ENCODE assay signal across 8 cellular contexts in genomic region chr2:175004730-175004979, GRCh38. TPM values are rescaled to one million over a fixed set of nuclear protein-coding genes. Genes with fewer than 3 reads are reported as not detected.
A peak's percentile ranks its signal among the peaks of the same experiment; 100 is the strongest.
DNase-seq lines count a peak whose midpoint lies in the region; ATAC-seq, FAIRE-seq and TF ChIP-seq lines count a peak whose summit lies in the region.

No MANE protein-coding gene starts in this region.

- peaks cover 70% of the 10 kb centered on the region for H3K27me3 Mint-ChIP-seq in activated naive CD4-positive, alpha-beta T cell treated with anti-CD3 and anti-CD28 coated beads, Interleukin-2, amount 10 ng/mL, durations not matched to agents 7 days and 5 days

- no peaks in the 10 kb centered on the region for H3K9me3 Mint-ChIP-seq in activated naive CD4-positive, alpha-beta T cell treated with anti-CD3 and anti-CD28 coated beads, Interleukin-2, amount 10 ng/mL, durations not matched to agents 7 days and 5 days

- H3K4me3 ChIP-seq in K562: peak overlapping the region; percentile 36
- H3K4me3 ChIP-seq in HepG2 (replicated peaks in 1 of 3; ENCODE audit: insufficient read depth in 1 of 3, low read depth in 2 of 3, low read length in 3 of 3): peak overlapping the region; percentile 68 to 77 (median 72); a peak in 5 of 6 replicates
- H3K4me3 ChIP-seq in tibial nerve: peak overlapping the region; percentile 69 to 87 (median 76)

- H3K4me1 Mint-ChIP-seq in activated naive CD4-positive, alpha-beta T cell treated with anti-CD3 and anti-CD28 coated beads, Interleukin-2, amount 10 ng/mL, durations not matched to agents 7 days and 5 days: peaks cover 13% of the 10 kb centered on the region

- TF ChIP-seq RAD21 in K562 (CRISPR knock-in tag; conservative IDR thresholded peaks at IDR 0.05 in 1 of 2, IDR thresholded peaks at IDR 0.05 in 1 of 2): no peak
- no peak for TF ChIP-seq RAD21 in HepG2 (CRISPR knock-in tag; IDR thresholded peaks at IDR 0.05)

- no peak for TF ChIP-seq CTCF in K562 (IDR thresholded peaks at IDR 0.05 in 2 of 3, conservative IDR thresholded peaks at IDR 0.05 in 1 of 3; ENCODE audit: insufficient read depth in 2 of 3, low read depth in 1 of 3, low read length in 3 of 3)
- TF ChIP-seq CTCF in HepG2 (CRISPR knock-in tag; IDR thresholded peaks at IDR 0.05): no peak
- TF ChIP-seq CTCF in tibial nerve (IDR thresholded peaks at IDR 0.05): no peak

- intact Hi-C loops in K562 (cut with micrococcal nuclease) (no loop called here), HepG2 (cut with micrococcal nuclease; ENCODE audit: unreplicated experiment) (no loop called here)

- no peak overlapping the region for H2AFZ ChIP-seq in K562 (ENCODE audit: low read depth, low read length)
- H2AFZ ChIP-seq in HepG2 (ENCODE audit: low read length): no peak overlapping the region

- BruUV-seq in K562 (replicated peaks; lab: Mats Ljungman, UMichigan): no TSS peak
- no TSS peak for BruUV-seq in HepG2 (replicated peaks; lab: Mats Ljungman, UMichigan)

- ATAC-seq in K562 (peak; percentile 59), HepG2 (peak; percentile 74)

- H3K9ac ChIP-seq in K562 (ENCODE audit: insufficient read depth in 1 of 2, low read depth in 2 of 2, low read length in 2 of 2): peak overlapping the region in 1 of 2 experiments; percentile 70; a peak in 1 of 4 replicates
- H3K9ac ChIP-seq in HepG2 (ENCODE audit: insufficient read depth, low read depth, low read length): peak overlapping the region; percentile 33; the same call in 1 of the 2 replicates

- CTCF ChIA-PET in activated naive CD4-positive, alpha-beta T cell treated with anti-CD3 and anti-CD28 coated beads, Interleukin-2, amount 10 ng/mL, durations not matched to agents 7 days and 5 days (lab: Charles Lee): interaction anchor here (1.1 to 1.6 kb wide), 3 partner anchors 13 to 306 kb away, joined by 3 to 6 read pairs (median 4); no protein-coding TSS in a partner anchor
- CTCF ChIA-PET in K562 (lab: Yijun Ruan, JAX; ENCODE audit: low intra/inter-chr PET ratio) (no interaction called here), HepG2 (lab: Yijun Ruan, JAX; ENCODE audit: low intra/inter-chr PET ratio, low total read pairs) (no interaction called here)

- no peak overlapping the region for H3K27ac Mint-ChIP-seq in activated naive CD4-positive, alpha-beta T cell treated with anti-CD3 and anti-CD28 coated beads, Interleukin-2, amount 10 ng/mL, durations not matched to agents 7 days and 5 days

- H3K79me2 ChIP-seq in K562 (ENCODE audit: control insufficient read depth, insufficient read depth, low read length): no peaks in the 10 kb centered on the region
- no peaks in the 10 kb centered on the region for H3K79me2 ChIP-seq in HepG2 (ENCODE audit: insufficient read depth, low read length)

- POLR2A ChIA-PET in K562 (lab: Yijun Ruan, JAX) (no interaction called here), HepG2 (lab: Yijun Ruan, JAX) (no interaction called here)

- TF ChIP-seq EP300 in K562 (IDR thresholded peaks at IDR 0.05; ENCODE audit: low read length) (no peak), HepG2 (IDR thresholded peaks at IDR 0.05; ENCODE audit: low read depth in 2 of 2, low read length in 2 of 2) (no peak), HepG2 (CRISPR knock-in tag; IDR thresholded peaks at IDR 0.05; ENCODE audit: borderline replicate concordance) (no peak), tibial nerve (IDR thresholded peaks at IDR 0.05) (no peak)

- no peaks in the 10 kb centered on the region for H3K36me3 Mint-ChIP-seq in activated naive CD4-positive, alpha-beta T cell treated with anti-CD3 and anti-CD28 coated beads, Interleukin-2, amount 10 ng/mL, durations not matched to agents 7 days and 5 days

- TF ChIP-seq POLR2A in K562 (conservative IDR thresholded peaks at IDR 0.05) (no peak), HepG2 (IDR thresholded peaks at IDR 0.05; ENCODE audit: insufficient read depth in 1 of 2, low read depth in 2 of 2, low read length in 2 of 2) (no peak), tibial nerve (IDR thresholded peaks at IDR 0.05) (no peak)

- in situ Hi-C loops in K562 (cut with MboI) (no loop called here), HepG2 (cut with HindIII; ENCODE audit: extremely low pct_ligation_motif_present, low pct_unique_long_range_greater_than_20kb) (no loop called here)

- H4K20me1 ChIP-seq in K562 (replicated peaks; ENCODE audit: control insufficient read depth, insufficient read depth, low read length) (no peaks in the 10 kb centered on the region; the same call in 1 of the 2 replicates), HepG2 (ENCODE audit: insufficient read depth, low read length) (no peaks in the 10 kb centered on the region)

- H3K36me3 ChIP-seq in K562 (ENCODE audit: control insufficient read depth, insufficient read depth, low read length): no peaks in the 10 kb centered on the region
- no peaks in the 10 kb centered on the region for H3K36me3 ChIP-seq in HepG2 (replicated peaks in 1 of 2; ENCODE audit: control insufficient read depth in 1 of 2, insufficient read depth in 2 of 2, low read length in 2 of 2)
- no peaks in the 10 kb centered on the region for H3K36me3 ChIP-seq in tibial nerve

- no peak overlapping the region for H3K27ac ChIP-seq in K562 (ENCODE audit: extremely low read depth, low read depth, low read length)
- H3K27ac ChIP-seq in HepG2 (ENCODE audit: extremely low read length, insufficient read depth, low read length): no peak overlapping the region
- peak overlapping the region; percentile 66 to 90 (median 82) for H3K27ac ChIP-seq in tibial nerve

- H3K4me3 Mint-ChIP-seq in activated naive CD4-positive, alpha-beta T cell treated with anti-CD3 and anti-CD28 coated beads, Interleukin-2, amount 10 ng/mL, durations not matched to agents 7 days and 5 days: peak overlapping the region; percentile 77

- no peak for DNase-seq in activated naive CD4-positive, alpha-beta T cell treated with anti-CD3 and anti-CD28 coated beads, Interleukin-2, amount 10 ng/mL, durations not matched to agents 7 days and 5 days
- DNase-seq in activated naive CD4-positive, alpha-beta T cell treated with anti-CD3 and anti-CD28 coated beads, Interleukin-2, amount 50 U/mL, for 16 hours: no peak
- DNase-seq in HT1080 (ENCODE audit: low read depth) (peak; percentile 16), K562 (ENCODE audit: extremely low read depth in 1 of 4, low spot score in 3 of 4) (peak in 3 of 4 experiments; percentile 11 to 12 (median 12)), HepG2 (ENCODE audit: low spot score) (no peak), tibial nerve (ENCODE audit: low spot score in 2 of 2) (no peak), Ammon's horn (ENCODE audit: low spot score) (no peak), D341Med (ENCODE audit: low spot score) (no peak)

- FAIRE-seq in K562 (lab: Jason Lieb, UNC): no peak
- no peak for FAIRE-seq in HepG2 (lab: Jason Lieb, UNC)

- no peaks in the 10 kb centered on the region for H3K9me1 ChIP-seq in K562 (ENCODE audit: control insufficient read depth, insufficient read depth, low read length)

- 2% methylated on average over 15 of the region's 32 CpGs for WGBS in K562 (ENCODE audit: insufficient coverage, low coverage, missing lambda C conversion rate)
- no CpG with 5 or more reads among the region's 32 CpGs for WGBS in HepG2 (ENCODE audit: low lambda C conversion rate)
- 2% methylated on average over 23 of the region's 32 CpGs; no CpG with 5 or more reads in 1 of the 2 donors for WGBS in tibial nerve, 2 donors

- peak overlapping the region; percentile 51; the same call in 1 of the 2 replicates for H3K4me2 ChIP-seq in K562 (ENCODE audit: insufficient read depth, low read length)
- H3K4me2 ChIP-seq in HepG2 (ENCODE audit: low read depth, low read length): peak overlapping the region; percentile 92

- peaks cover 4 to 12% of the 10 kb centered on the region in 2 experiments; a peak in 3 of 5 replicates for H3K4me1 ChIP-seq in K562 (replicated peaks in 1 of 2; ENCODE audit: control insufficient read depth in 2 of 2, insufficient read depth in 2 of 2, low read length in 2 of 2)
- peaks cover 13% of the 10 kb centered on the region; the same call in 1 of the 2 replicates for H3K4me1 ChIP-seq in HepG2 (ENCODE audit: insufficient read depth, low read length)
- H3K4me1 ChIP-seq in tibial nerve: peaks cover 0 to 16% (median 1%) of the 10 kb centered on the region in 4 donors

- H3K27me3 ChIP-seq in K562 (ENCODE audit: control insufficient read depth in 2 of 2, insufficient read depth in 2 of 2, low read length in 2 of 2) (peaks cover 33 to 42% of the 10 kb centered on the region in 2 experiments), HepG2 (ENCODE audit: control insufficient read depth in 1 of 2, insufficient read depth in 2 of 2, low read length in 2 of 2) (peaks cover 0 to 47% of the 10 kb centered on the region in 2 experiments; a peak in 3 of 5 replicates), tibial nerve (no peaks in the 10 kb centered on the region)

- H3K9me3 ChIP-seq in K562 (replicated peaks; ENCODE audit: control insufficient read depth, insufficient read depth, low read depth, low read length) (no peaks in the 10 kb centered on the region), HepG2 (ENCODE audit: low read length) (no peaks in the 10 kb centered on the region), tibial nerve (no peaks in the 10 kb centered on the region)

RNA-seq across cellular contexts. Expression of gene CHN1, which starts 0.5 kb away (rescaled TPM):
- total RNA-seq in HT1080 (2014; rRNA removed; shearing (Covaris generic)): 9.6 and 10.2 TPM in 2 replicates
- 8.8 and 9.9 TPM in 2 replicates for polyA plus RNA-seq in HT1080 (2015; cell fraction: cytosol; rRNA removed)
- polyA plus RNA-seq in HT1080 (2015; cell fraction: nucleus; rRNA removed): 4.8 and 5.7 TPM in 2 replicates
- total RNA-seq in K562 (2011; cell fraction: chromatin; rRNA removed; ENCODE audit: low replicate concordance): 0.40 and 0.60 TPM in 2 replicates
- not detected in 2 replicates for total RNA-seq in K562 (2011; cell fraction: nucleolus; rRNA removed)
- total RNA-seq in K562 (2011; cell fraction: nucleoplasm; rRNA removed): 0.99 TPM in 1 of 2 replicates, not detected in the other
- total RNA-seq in K562 (2014; rRNA removed): 0.32 and 0.37 TPM in 2 replicates
- 0.67 and 0.87 TPM in 2 replicates for total RNA-seq in K562 (2014; rRNA removed; fragmentation: Illumina TruSeq; extraction: Trizol)
- total RNA-seq in K562 (2015; rRNA removed; fragmentation: Illumina TruSeq; extraction: Trizol): 1.6 and 2.0 TPM in 2 replicates
- total RNA-seq in K562 (2021): 0.94 and 1.4 TPM in 2 replicates
- polyA plus RNA-seq in K562 (2011; rRNA removed): 0.64 and 1.2 TPM in 2 replicates
- 0.57 and 0.71 TPM in 2 replicates for polyA plus RNA-seq in K562 (2011; cell fraction: cytosol; rRNA removed)
- polyA plus RNA-seq in K562 (2011; cell fraction: nucleus; rRNA removed): 0.67 and 1.2 TPM in 2 replicates
- 0.80 and 1.2 TPM in 2 replicates for polyA plus RNA-seq in K562 (2012)
- 0.54 and 1.5 TPM in 2 replicates for polyA plus RNA-seq in K562 (2014; fragmentation: Illumina TruSeq; extraction: Trizol)
- polyA plus RNA-seq in K562 (2014; fragmentation: Nextera tagmentation; extraction: Ambion mirVana): under 1 TPM; 0.39 to 0.70 TPM
- polyA plus RNA-seq in K562 (2014; rRNA removed): 0.17 and 1.8 TPM in 2 replicates
- 1.5 and 2.5 TPM in 2 replicates for polyA minus RNA-seq in K562 (2011; rRNA and poly(A)+ RNA removed)
- polyA minus RNA-seq in K562 (2011; cell fraction: cytosol; rRNA and poly(A)+ RNA removed): 1.6 TPM in 1 of 2 replicates, not detected in the other
- 0.89 and 1.3 TPM in 2 replicates for polyA minus RNA-seq in K562 (2011; cell fraction: nucleus; rRNA and poly(A)+ RNA removed)
- total RNA-seq in HepG2 (2016; rRNA removed; fragmentation: Illumina TruSeq; extraction: Trizol): 2.5 and 2.8 TPM in 2 replicates
- 2.8 and 3.9 TPM in 2 replicates for total RNA-seq in HepG2 (2016; cell fraction: cytosol; rRNA removed; fragmentation: Illumina TruSeq; extraction: Trizol; ENCODE audit: low read depth)
- total RNA-seq in HepG2 (2016; cell fraction: insoluble cytoplasmic fraction; rRNA removed; fragmentation: Illumina TruSeq; extraction: Trizol): 3.0 and 3.3 TPM in 2 replicates
- 3.8 and 5.4 TPM in 2 replicates for total RNA-seq in HepG2 (2016; cell fraction: membrane; rRNA removed; fragmentation: Illumina TruSeq; extraction: Trizol)
- total RNA-seq in HepG2 (2016; cell fraction: nucleus; rRNA removed; fragmentation: Illumina TruSeq; extraction: Trizol): 3.1 and 6.8 TPM in 2 replicates
- 2.5 and 3.5 TPM in 2 replicates for polyA plus RNA-seq in HepG2 (2011; rRNA removed)
- 1.3 and 3.1 TPM in 2 replicates for polyA plus RNA-seq in HepG2 (2011; cell fraction: cytosol; rRNA removed)
- 1.7 and 2.6 TPM in 2 replicates for polyA plus RNA-seq in HepG2 (2011; cell fraction: nucleus; rRNA removed)
- polyA plus RNA-seq in HepG2 (2012): 1.1 and 2.4 TPM in 2 replicates
- polyA plus RNA-seq in HepG2 (2016; cell fraction: cytosol; fragmentation: Illumina TruSeq; extraction: Trizol; ENCODE audit: low read depth): 2.0 and 2.7 TPM in 2 replicates
- polyA plus RNA-seq in HepG2 (2016; cell fraction: insoluble cytoplasmic fraction; fragmentation: Illumina TruSeq; extraction: Trizol; ENCODE audit: low read depth): 3.5 and 5.4 TPM in 2 replicates
- 4.4 and 4.9 TPM in 2 replicates for polyA plus RNA-seq in HepG2 (2016; cell fraction: membrane; fragmentation: Illumina TruSeq; extraction: Trizol; ENCODE audit: low read depth)
- 3.1 and 4.3 TPM in 2 replicates for polyA plus RNA-seq in HepG2 (2016; cell fraction: nucleus; fragmentation: Illumina TruSeq; extraction: Trizol; ENCODE audit: insufficient read depth, low read depth)
- polyA minus RNA-seq in HepG2 (2011; rRNA and poly(A)+ RNA removed; ENCODE audit: low replicate concordance): 1.2 and 14.3 TPM in 2 replicates
- polyA minus RNA-seq in HepG2 (2011; cell fraction: cytosol; rRNA and poly(A)+ RNA removed): 1.5 and 2.1 TPM in 2 replicates
- polyA minus RNA-seq in HepG2 (2011; cell fraction: nucleus; rRNA and poly(A)+ RNA removed): 5.8 and 9.4 TPM in 2 replicates
- 10 to 100 TPM; 17.3 to 27.2 (median 23.8) TPM for total RNA-seq in tibial nerve

Comparison
In these comparisons a context has a peak if more than half of its experiments do, and no peak if none do; other contexts are left out.
1. DNase-seq: peak in HT1080 (single experiment) and K562 (3 of 4); none in activated naive CD4-positive, alpha-beta T cell treated with anti-CD3 and anti-CD28 coated beads, Interleukin-2, amount 10 ng/mL, durations not matched to agents 7 days and 5 days (single experiment), activated naive CD4-positive, alpha-beta T cell treated with anti-CD3 and anti-CD28 coated beads, Interleukin-2, amount 50 U/mL, for 16 hours (single experiment), HepG2 (single experiment), tibial nerve (0 of 2), Ammon's horn (single experiment) and D341Med (single experiment).
2. H3K27ac ChIP-seq: peak in tibial nerve (4 of 4); none in K562 (single experiment) and HepG2 (single experiment).
3. Peak in every context shown above with its lines, with median percentiles within 50 percentile points of each other: H3K4me3 ChIP-seq.